Comparison of ENCODE assay signal across 14 cellular contexts in the genomic region with DNA sequence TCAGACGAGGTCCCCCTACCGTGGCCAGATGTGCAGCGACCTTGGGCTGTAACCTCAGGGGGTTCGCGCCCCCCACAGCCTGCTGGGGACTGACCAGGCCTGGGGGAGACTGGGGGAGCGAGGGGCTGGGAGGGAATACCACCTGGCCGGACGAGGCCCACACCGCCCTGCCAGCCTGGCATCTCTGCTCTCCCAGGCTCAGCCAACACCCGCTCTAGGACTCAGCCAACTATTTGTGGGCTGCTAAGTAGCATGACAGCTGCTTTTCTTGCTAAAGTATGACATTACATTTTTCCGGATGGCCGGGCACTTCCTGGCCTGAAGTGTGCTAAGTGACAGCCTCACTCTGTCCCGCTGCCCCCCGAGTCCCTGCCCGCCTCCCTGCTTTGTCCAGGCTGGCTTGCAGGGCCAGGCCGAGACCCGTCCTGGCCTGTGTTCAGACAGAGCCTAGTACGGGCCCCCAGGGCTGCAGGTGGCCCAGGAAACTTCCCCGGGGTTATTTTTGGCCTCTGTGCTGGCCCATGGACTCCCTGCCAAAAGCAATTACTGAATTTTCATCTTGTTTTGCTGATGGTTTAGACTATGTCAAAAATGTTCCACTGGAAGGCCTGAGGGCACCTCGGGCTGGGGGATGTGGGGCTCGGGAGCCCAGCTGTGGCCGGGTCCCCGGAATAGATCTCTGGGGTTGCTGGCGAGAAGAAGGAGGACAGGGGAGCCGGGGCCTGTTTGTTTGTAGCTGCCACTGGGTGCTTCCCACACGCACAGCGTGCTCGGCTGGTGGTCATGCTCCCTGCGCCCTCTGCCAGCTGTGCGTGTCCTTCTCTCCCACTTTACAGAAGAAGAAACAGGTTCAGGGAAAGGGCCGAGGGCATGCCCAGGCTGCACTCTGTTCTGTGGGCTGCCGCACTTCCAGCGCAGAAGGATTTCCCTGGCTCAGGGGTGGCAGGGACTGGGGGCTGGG. TPM values are rescaled to one million over a fixed set of nuclear protein-coding genes. Genes with fewer than 3 reads are reported as not detected.
A peak's percentile ranks its signal among the peaks of the same experiment; 100 is the strongest.
DNase-seq lines count a peak whose midpoint lies in the region; ATAC-seq and TF ChIP-seq lines count a peak whose summit lies in the region.
"Had no signal": no experiment of that assay in that cellular context is flagged by ENCODE, and none has a peak within 500 bp of the region (broad histone marks: within the 10 kb centered on the region; RNA-seq: fewer than 3 reads in every experiment).

No MANE protein-coding gene starts in this region.

- POLR2A ChIA-PET in CD8-positive, alpha-beta T cell (lab: Charles Lee), result interaction anchor here (0.6 kb wide), 1 partner anchor 40 kb away, joined by 4 read pairs; no protein-coding TSS in a partner anchor

- H3K9me3 ChIP-seq in adipocyte (ENCODE audit: control insufficient read depth, low read length) (no peaks in the 10 kb centered on the region), skeletal muscle satellite cell (replicated peaks; ENCODE audit: low read length) (no peaks in the 10 kb centered on the region)
- no peaks in the 10 kb centered on the region for H3K9me3 ChIP-seq in CD8-positive, alpha-beta T cell (ENCODE audit: low read length)

- H3K9ac ChIP-seq in adipocyte (ENCODE audit: low read length) (no peak overlapping the region), skeletal muscle satellite cell (ENCODE audit: low read depth, low read length) (peak overlapping the region; percentile 55)

- H3K9me3 Mint-ChIP-seq in CD8-positive, alpha-beta T cell, result no peaks in the 10 kb centered on the region
- H3K9me3 Mint-ChIP-seq: T-helper 2 cell treated with Interferon-gamma antibody and Interleukin-4, amounts not matched to agents 5 μg/mL and 100 μg/mL, for 36 hours had no signal

- peak overlapping the region; percentile 22 for H3K4me2 ChIP-seq in skeletal muscle satellite cell (ENCODE audit: low read length)

- H3K4me1 ChIP-seq in adipocyte (ENCODE audit: control insufficient read depth, insufficient read depth, low read length), result peaks cover 4% of the 10 kb centered on the region
- H3K4me1 ChIP-seq in skeletal muscle satellite cell (ENCODE audit: control insufficient read depth, insufficient read depth, low read length), result peaks cover 14% of the 10 kb centered on the region
- no peaks in the 10 kb centered on the region for H3K4me1 ChIP-seq in CD8-positive, alpha-beta T cell (ENCODE audit: insufficient read depth, low read length)

- H3K27ac Mint-ChIP-seq in CD8-positive, alpha-beta T cell, result no peak overlapping the region
- H3K27ac Mint-ChIP-seq: activated naive CD8-positive, alpha-beta T cell; T-helper 2 cell treated with Interferon-gamma antibody and Interleukin-4, amounts not matched to agents 5 μg/mL and 100 μg/mL, for 36 hours had no signal

- intact Hi-C loops in left ventricle myocardium superior (cut with micrococcal nuclease), result no loop called here
- intact Hi-C loops in CD8-positive, alpha-beta T cell (cut with DNase I, micrococcal nuclease), result no loop called here

- peak; percentile 73 for DNase-seq in H4 (ENCODE audit: low spot score)
- peak; percentile 40 for DNase-seq in adipocyte (ENCODE audit: low read depth)
- peak; percentile 31 for DNase-seq in left ventricle myocardium superior
- DNase-seq in NCI-H345 treated with DMSO at 0.1 percent for 48 hours (lab: John Stamatoyannopoulos, UW; ENCODE audit: unreplicated experiment), result no peak
- no peak for DNase-seq in T-helper 2 cell
- DNase-seq in CD8-positive, alpha-beta T cell, result no peak
- no peak for DNase-seq in GM19238 (ENCODE audit: insufficient read length, low spot score)
- DNase-seq: COR-L47; NCI-H1048; stimulated activated CD8-positive, alpha-beta memory T cell treated with anti-CD3 and anti-CD28 coated beads, Interleukin-4, amount 100 ng/mL, for 48 hours had no signal

- no peak overlapping the region for H3K27ac ChIP-seq in CD8-positive, alpha-beta T cell (ENCODE audit: low read depth, low read length)

- H3K4me3 ChIP-seq in adipocyte (ENCODE audit: low read length) (no peak overlapping the region), skeletal muscle satellite cell (ENCODE audit: low read length) (no peak overlapping the region)
- H3K4me3 ChIP-seq in CD8-positive, alpha-beta T cell (ENCODE audit: low read depth, low read length), result no peak overlapping the region

- CTCF ChIA-PET in CD8-positive, alpha-beta T cell (lab: Charles Lee), result interaction anchor here (1.0 kb wide), 1 partner anchor 87 kb away, joined by 3 read pairs; no protein-coding TSS in a partner anchor

- peaks cover 2% of the 10 kb centered on the region for H3K27me3 Mint-ChIP-seq in CD8-positive, alpha-beta T cell (ENCODE audit: low read depth)
- H3K27me3 Mint-ChIP-seq: activated naive CD8-positive, alpha-beta T cell had no signal

- H3K27me3 ChIP-seq in adipocyte (replicated peaks; ENCODE audit: control insufficient read depth, insufficient read depth, low read length) (peaks cover 37% of the 10 kb centered on the region), skeletal muscle satellite cell (ENCODE audit: control insufficient read depth, insufficient read depth, low read length) (peaks cover 8% of the 10 kb centered on the region)
- H3K27me3 ChIP-seq in CD8-positive, alpha-beta T cell (ENCODE audit: insufficient read depth, low read length), result no peaks in the 10 kb centered on the region

- no peaks in the 10 kb centered on the region for H3K4me1 Mint-ChIP-seq in CD8-positive, alpha-beta T cell (ENCODE audit: low read depth)

- no peak for TF ChIP-seq CTCF in CD8-positive, alpha-beta T cell (IDR thresholded peaks at IDR 0.05)

- no peaks in the 10 kb centered on the region for H3K36me3 Mint-ChIP-seq in CD8-positive, alpha-beta T cell
- H3K36me3 Mint-ChIP-seq: activated naive CD8-positive, alpha-beta T cell had no signal

- H3K36me3 ChIP-seq in adipocyte (ENCODE audit: control insufficient read depth, insufficient read depth, low read length, severe bottlenecking) (no peaks in the 10 kb centered on the region), skeletal muscle satellite cell (ENCODE audit: insufficient read depth, low read length) (no peaks in the 10 kb centered on the region)
- no peaks in the 10 kb centered on the region for H3K36me3 ChIP-seq in CD8-positive, alpha-beta T cell (ENCODE audit: insufficient read depth, low read length)

- H3K4me3 Mint-ChIP-seq in CD8-positive, alpha-beta T cell, result no peak overlapping the region
- H3K4me3 Mint-ChIP-seq: activated naive CD8-positive, alpha-beta T cell; T-helper 2 cell treated with Interferon-gamma antibody and Interleukin-4, amounts not matched to agents 5 μg/mL and 100 μg/mL, for 36 hours had no signal

- peak; percentile 50 for ATAC-seq in left ventricle myocardium superior
- no peak for ATAC-seq in CD8-positive, alpha-beta T cell

RNA-seq across cellular contexts. Expression of gene SLC2A6, which starts 13.4 kb away (rescaled TPM):
- total RNA-seq in H4 (2014; rRNA removed; shearing (Covaris generic)), result 4.0 and 5.1 TPM in 2 replicates
- total RNA-seq in left ventricle myocardium superior, result 2.4 TPM
- total RNA-seq in skeletal muscle satellite cell (2012; rRNA removed), result 23.2 and 28.4 TPM in 2 replicates
- total RNA-seq in CD8-positive, alpha-beta T cell, result 1 to 10 TPM; 8.0 to 9.7 TPM

RNA-seq across cellular contexts. Expression of gene MYMK, which starts 32.4 kb away (rescaled TPM):
- total RNA-seq in H4 (2014; rRNA removed; shearing (Covaris generic)), result not detected in 2 replicates
- total RNA-seq in left ventricle myocardium superior, result not detected
- 4.4 TPM in 1 of 2 replicates, not detected in the other for total RNA-seq in skeletal muscle satellite cell (2012; rRNA removed)
- total RNA-seq in CD8-positive, alpha-beta T cell, result not detected
- total RNA-seq: activated CD8-positive, alpha-beta memory T cell treated with anti-CD3 and anti-CD28 coated beads for 36 hours had no signal

RNA-seq across cellular contexts. Expression of gene CACFD1, which starts 32.6 kb away (rescaled TPM):
- 2.5 TPM in 2 replicates for total RNA-seq in H4 (2014; rRNA removed; shearing (Covaris generic))
- 11.8 TPM for total RNA-seq in left ventricle myocardium superior
- 0.51 and 0.66 TPM in 2 replicates for total RNA-seq in skeletal muscle satellite cell (2012; rRNA removed)
- 1 to 10 TPM; 7.4 to 9.7 TPM for total RNA-seq in CD8-positive, alpha-beta T cell

RNA-seq across cellular contexts. Expression of gene ADAMTSL2, which starts 42.2 kb away (rescaled TPM):
- not detected in 2 replicates for total RNA-seq in H4 (2014; rRNA removed; shearing (Covaris generic))
- total RNA-seq in left ventricle myocardium superior, result 5.1 TPM
- under 0.01 and 0.44 TPM in 2 replicates for total RNA-seq in skeletal muscle satellite cell (2012; rRNA removed)
- under 1 TPM; 0.33 to 0.44 TPM for total RNA-seq in CD8-positive, alpha-beta T cell

Comparison
In these comparisons a context has a peak if more than half of its experiments do, and no peak if none do; other contexts are left out.
1. DNase-seq: peak in H4 (single experiment), adipocyte (single experiment) and left ventricle myocardium superior (single experiment); none in NCI-H345 treated with DMSO at 0.1 percent for 48 hours (single experiment), T-helper 2 cell (0 of 5), CD8-positive, alpha-beta T cell (0 of 7) and GM19238 (single experiment).